Comparison of ENCODE assay signal across 10 cellular contexts in the genomic region with DNA sequence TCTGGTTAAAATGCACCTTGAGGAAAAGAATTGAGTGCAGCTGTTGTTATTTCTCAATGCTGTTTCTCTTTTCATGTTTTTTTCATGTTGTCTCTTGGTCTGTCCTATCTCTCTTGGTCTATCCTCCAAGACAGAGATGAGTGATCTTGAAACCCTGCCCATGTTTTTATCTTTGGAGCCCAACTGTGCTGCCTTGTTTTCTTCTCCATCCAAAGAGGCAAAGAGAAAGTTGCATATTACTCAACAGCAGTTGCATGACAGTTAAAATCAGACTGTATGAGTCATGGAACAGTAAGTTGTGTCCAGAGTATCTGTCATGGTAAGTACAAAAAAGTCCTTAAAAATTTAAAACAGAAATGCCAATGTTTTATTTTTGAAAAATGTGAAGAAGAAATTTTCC. TPM values are rescaled to one million over a fixed set of nuclear protein-coding genes. Genes with fewer than 3 reads are reported as not detected.
DNase-seq lines count a peak whose midpoint lies in the region; ATAC-seq, FAIRE-seq and TF ChIP-seq lines count a peak whose summit lies in the region.
"Had no signal": no experiment of that assay in that cellular context is flagged by ENCODE, and none has a peak within 500 bp of the region (broad histone marks: within the 10 kb centered on the region; RNA-seq: fewer than 3 reads in every experiment).

No MANE protein-coding gene starts in this region.

- TF ChIP-seq CTCF in astrocyte (IDR thresholded peaks at IDR 0.05; ENCODE audit: insufficient read depth, low read depth, low read length) (no peak), smooth muscle cell (IDR thresholded peaks at IDR 0.05; ENCODE audit: borderline replicate concordance, insufficient read depth, poor library complexity, severe bottlenecking) (no peak), WTC11 (IDR thresholded peaks at IDR 0.05) (no peak)

- no peak for FAIRE-seq in astrocyte (lab: Jason Lieb, UNC)

- H2AFZ ChIP-seq in astrocyte (ENCODE audit: low read depth, low read length) (no peak overlapping the region), smooth muscle cell (ENCODE audit: low read depth) (no peak overlapping the region)

- H4K20me1 ChIP-seq in astrocyte (ENCODE audit: insufficient read depth, low read length) (no peaks in the 10 kb centered on the region), smooth muscle cell (ENCODE audit: low read depth) (no peaks in the 10 kb centered on the region)

- H3K36me3 Mint-ChIP-seq in astrocyte (ENCODE audit: low read depth, unreplicated experiment) (no peaks in the 10 kb centered on the region), WTC11 (no peaks in the 10 kb centered on the region)

- H3K27me3 Mint-ChIP-seq in astrocyte (ENCODE audit: low read depth, unreplicated experiment) (peaks cover 3% of the 10 kb centered on the region), WTC11 (ENCODE audit: low read depth) (no peaks in the 10 kb centered on the region)

- peaks cover 4% of the 10 kb centered on the region for H3K4me1 ChIP-seq in astrocyte (ENCODE audit: insufficient read depth, low read length)
- H3K4me1 ChIP-seq in smooth muscle cell (ENCODE audit: low read depth) = no peaks in the 10 kb centered on the region

- H3K4me3 Mint-ChIP-seq in astrocyte (ENCODE audit: unreplicated experiment) (no peak overlapping the region), WTC11 (no peak overlapping the region)

- H3K36me3 ChIP-seq in astrocyte (ENCODE audit: insufficient read depth, low read length) = no peaks in the 10 kb centered on the region
- H3K36me3 ChIP-seq in smooth muscle cell (ENCODE audit: low read depth) = no peaks in the 10 kb centered on the region

- peak; percentile 45 to 46 for ATAC-seq in activated CD4-positive, CD25-positive, alpha-beta regulatory T cell treated with anti-CD3 and anti-CD28 coated beads, Interleukin-2, amount 50 U/mL, for 24 hours
- ATAC-seq in HG03354 (IDR thresholded peaks at IDR 0.05; ENCODE audit: poor library complexity, severe bottlenecking, unreplicated experiment) (peak; percentile 49), WTC11 (no peak), HG03457 (IDR thresholded peaks at IDR 0.05; ENCODE audit: unreplicated experiment) (no peak)

- H3K79me2 ChIP-seq in astrocyte (ENCODE audit: insufficient read depth, low read length) (no peaks in the 10 kb centered on the region), smooth muscle cell (ENCODE audit: low read depth) (no peaks in the 10 kb centered on the region)

- H3K9ac ChIP-seq in astrocyte (ENCODE audit: low read length) (no peak overlapping the region), smooth muscle cell (ENCODE audit: low read depth) (no peak overlapping the region)

- H3K9me3 ChIP-seq in astrocyte (ENCODE audit: insufficient read depth, low read depth, low read length) = no peaks in the 10 kb centered on the region
- no peaks in the 10 kb centered on the region for H3K9me3 ChIP-seq in smooth muscle cell (replicated peaks; ENCODE audit: low read depth)

- no peak overlapping the region for H3K4me3 ChIP-seq in astrocyte (ENCODE audit: insufficient read depth, low read depth, low read length)
- no peak overlapping the region for H3K4me3 ChIP-seq in smooth muscle cell

- H3K27ac Mint-ChIP-seq in astrocyte (ENCODE audit: unreplicated experiment) (no peak overlapping the region), WTC11 (no peak overlapping the region)

- CTCF ChIA-PET in WTC11 (lab: Charles Lee) = no interaction called here

- H3F3A ChIP-seq in smooth muscle cell (ENCODE audit: low read depth) = no peaks in the 10 kb centered on the region

- H3K27ac ChIP-seq in astrocyte (ENCODE audit: low read depth, low read length) (no peak overlapping the region), smooth muscle cell (ENCODE audit: low read depth) (peak overlapping the region; percentile 73)

- DNase-seq in activated CD4-positive, CD25-positive, alpha-beta regulatory T cell (lab: John Stamatoyannopoulos, UW) = no peak
- DNase-seq in astrocyte (ENCODE audit: low read depth) (peak; percentile 83), smooth muscle cell (lab: John Stamatoyannopoulos, UW; ENCODE audit: unreplicated experiment) (no peak), WTC11 (ENCODE audit: low spot score) (no peak), NCI-H526 (lab: John Stamatoyannopoulos, UW) (no peak)

- no peaks in the 10 kb centered on the region for H3K27me3 ChIP-seq in astrocyte (ENCODE audit: insufficient read depth, low read length)
- no peaks in the 10 kb centered on the region for H3K27me3 ChIP-seq in smooth muscle cell (ENCODE audit: low read depth)

- H3K9me3 Mint-ChIP-seq in astrocyte (ENCODE audit: unreplicated experiment) (peaks cover 7% of the 10 kb centered on the region), WTC11 (peaks cover 12% of the 10 kb centered on the region)

- POLR2A ChIA-PET in WTC11 (lab: Charles Lee) = interaction anchor here (0.6 kb wide), 1 partner anchor 240 kb away, joined by 3 read pairs; no protein-coding TSS in a partner anchor

- H3K4me1 Mint-ChIP-seq in astrocyte (ENCODE audit: low read depth, unreplicated experiment) (peaks cover 6% of the 10 kb centered on the region), WTC11 (no peaks in the 10 kb centered on the region)

- H3K4me2 ChIP-seq in astrocyte (ENCODE audit: low read length) (peak overlapping the region; percentile 16), smooth muscle cell (peak overlapping the region; percentile 37)

TF ChIP-seq in WTC11, 78 proteins besides CTCF, POLR2A, EP300 and RAD21:
- TF ChIP-seq ZBTB21 (CRISPR knock-in tag; IDR thresholded peaks at IDR 0.05; ENCODE audit: borderline replicate concordance) (no peak), SMAD3 (CRISPR knock-in tag; IDR thresholded peaks at IDR 0.05; ENCODE audit: borderline replicate concordance) (no peak), EMX1 (CRISPR knock-in tag; IDR thresholded peaks at IDR 0.05) (no peak)
- TF ChIP-seq, protein P1, sequence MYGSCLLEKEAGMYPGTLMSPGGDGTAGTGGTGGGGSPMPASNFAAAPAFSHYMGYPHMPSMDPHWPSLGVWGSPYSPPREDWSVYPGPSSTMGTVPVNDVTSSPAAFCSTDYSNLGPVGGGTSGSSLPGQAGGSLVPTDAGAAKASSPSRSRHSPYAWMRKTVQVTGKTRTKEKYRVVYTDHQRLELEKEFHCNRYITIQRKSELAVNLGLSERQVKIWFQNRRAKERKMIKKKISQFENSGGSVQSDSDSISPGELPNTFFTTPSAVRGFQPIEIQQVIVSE (CRISPR knock-in tag; IDR thresholded peaks at IDR 0.05; ENCODE audit: borderline replicate concordance) = no peak
- TF ChIP-seq, protein P2, sequence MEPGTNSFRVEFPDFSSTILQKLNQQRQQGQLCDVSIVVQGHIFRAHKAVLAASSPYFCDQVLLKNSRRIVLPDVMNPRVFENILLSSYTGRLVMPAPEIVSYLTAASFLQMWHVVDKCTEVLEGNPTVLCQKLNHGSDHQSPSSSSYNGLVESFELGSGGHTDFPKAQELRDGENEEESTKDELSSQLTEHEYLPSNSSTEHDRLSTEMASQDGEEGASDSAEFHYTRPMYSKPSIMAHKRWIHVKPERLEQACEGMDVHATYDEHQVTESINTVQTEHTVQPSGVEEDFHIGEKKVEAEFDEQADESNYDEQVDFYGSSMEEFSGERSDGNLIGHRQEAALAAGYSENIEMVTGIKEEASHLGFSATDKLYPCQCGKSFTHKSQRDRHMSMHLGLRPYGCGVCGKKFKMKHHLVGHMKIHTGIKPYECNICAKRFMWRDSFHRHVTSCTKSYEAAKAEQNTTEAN (CRISPR knock-in tag; IDR thresholded peaks at IDR 0.05) = no peak
- TF ChIP-seq, protein P3, sequence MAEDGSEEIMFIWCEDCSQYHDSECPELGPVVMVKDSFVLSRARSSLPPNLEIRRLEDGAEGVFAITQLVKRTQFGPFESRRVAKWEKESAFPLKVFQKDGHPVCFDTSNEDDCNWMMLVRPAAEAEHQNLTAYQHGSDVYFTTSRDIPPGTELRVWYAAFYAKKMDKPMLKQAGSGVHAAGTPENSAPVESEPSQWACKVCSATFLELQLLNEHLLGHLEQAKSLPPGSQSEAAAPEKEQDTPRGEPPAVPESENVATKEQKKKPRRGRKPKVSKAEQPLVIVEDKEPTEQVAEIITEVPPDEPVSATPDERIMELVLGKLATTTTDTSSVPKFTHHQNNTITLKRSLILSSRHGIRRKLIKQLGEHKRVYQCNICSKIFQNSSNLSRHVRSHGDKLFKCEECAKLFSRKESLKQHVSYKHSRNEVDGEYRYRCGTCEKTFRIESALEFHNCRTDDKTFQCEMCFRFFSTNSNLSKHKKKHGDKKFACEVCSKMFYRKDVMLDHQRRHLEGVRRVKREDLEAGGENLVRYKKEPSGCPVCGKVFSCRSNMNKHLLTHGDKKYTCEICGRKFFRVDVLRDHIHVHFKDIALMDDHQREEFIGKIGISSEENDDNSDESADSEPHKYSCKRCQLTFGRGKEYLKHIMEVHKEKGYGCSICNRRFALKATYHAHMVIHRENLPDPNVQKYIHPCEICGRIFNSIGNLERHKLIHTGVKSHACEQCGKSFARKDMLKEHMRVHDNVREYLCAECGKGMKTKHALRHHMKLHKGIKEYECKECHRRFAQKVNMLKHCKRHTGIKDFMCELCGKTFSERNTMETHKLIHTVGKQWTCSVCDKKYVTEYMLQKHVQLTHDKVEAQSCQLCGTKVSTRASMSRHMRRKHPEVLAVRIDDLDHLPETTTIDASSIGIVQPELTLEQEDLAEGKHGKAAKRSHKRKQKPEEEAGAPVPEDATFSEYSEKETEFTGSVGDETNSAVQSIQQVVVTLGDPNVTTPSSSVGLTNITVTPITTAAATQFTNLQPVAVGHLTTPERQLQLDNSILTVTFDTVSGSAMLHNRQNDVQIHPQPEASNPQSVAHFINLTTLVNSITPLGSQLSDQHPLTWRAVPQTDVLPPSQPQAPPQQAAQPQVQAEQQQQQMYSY (CRISPR knock-in tag; IDR thresholded peaks at IDR 0.05) = no peak

RNA-seq across cellular contexts. Expression of a gene that starts 26.2 kb away (rescaled TPM):
- 0.31 TPM in 1 of 2 replicates, not detected in the other for total RNA-seq in astrocyte
- 0.09 and 0.18 TPM in 2 replicates for total RNA-seq in smooth muscle cell
- 0.15 and 0.43 TPM in 2 replicates for polyA plus RNA-seq in smooth muscle cell
- total RNA-seq in WTC11 (2021) = 0.11 to 0.25 TPM (median 0.18 TPM) in 3 replicates
- total RNA-seq: NCI-H460 had no signal
- polyA plus RNA-seq: AG04450 had no signal

Comparison
In these comparisons a context has a peak if more than half of its experiments do, and no peak if none do; other contexts are left out.
1. ATAC-seq: peak in activated CD4-positive, CD25-positive, alpha-beta regulatory T cell treated with anti-CD3 and anti-CD28 coated beads, Interleukin-2, amount 50 U/mL, for 24 hours (2 of 2) and HG03354 (single experiment); none in WTC11 (single experiment) and HG03457 (single experiment).